ENCODE assay signal across 1 cellular context in the genomic region with DNA sequence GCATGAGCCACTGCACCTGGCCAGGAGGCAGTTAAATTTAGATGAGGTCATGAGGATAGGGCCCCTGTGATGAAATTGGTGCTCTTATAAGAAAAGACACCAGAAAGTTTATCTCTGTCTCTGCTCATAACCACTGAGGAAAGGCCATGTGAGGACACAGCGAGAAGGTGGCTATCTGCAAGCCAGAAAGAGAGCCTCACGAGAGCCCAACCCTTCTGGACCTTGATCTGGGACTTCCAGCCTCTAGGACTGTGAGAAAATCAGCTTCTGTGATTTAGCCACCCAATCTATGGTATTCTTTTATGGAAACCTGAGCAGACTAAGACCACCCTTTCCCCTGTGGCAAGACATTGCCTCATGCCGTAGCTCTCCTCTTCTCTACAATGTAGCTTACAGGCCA.
TF ChIP-seq lines count a peak whose summit lies in the region.

No MANE protein-coding gene starts in this region.

TF ChIP-seq in HepG2, 621 proteins besides CTCF, POLR2A, EP300 and RAD21 (continued from another document):
- TF ChIP-seq, protein P1, sequence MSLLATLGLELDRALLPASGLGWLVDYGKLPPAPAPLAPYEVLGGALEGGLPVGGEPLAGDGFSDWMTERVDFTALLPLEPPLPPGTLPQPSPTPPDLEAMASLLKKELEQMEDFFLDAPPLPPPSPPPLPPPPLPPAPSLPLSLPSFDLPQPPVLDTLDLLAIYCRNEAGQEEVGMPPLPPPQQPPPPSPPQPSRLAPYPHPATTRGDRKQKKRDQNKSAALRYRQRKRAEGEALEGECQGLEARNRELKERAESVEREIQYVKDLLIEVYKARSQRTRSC (CRISPR knock-in tag; IDR thresholded peaks at IDR 0.05; ENCODE audit: low read depth): no peak
